1 cellular context compared by ENCODE assay signal in genomic region chr12:57194253-57194652, GRCh38.
TF ChIP-seq lines count a peak whose summit lies in the region.

No MANE protein-coding gene starts in this region.

TF ChIP-seq in GM23338, 12 proteins besides CTCF, POLR2A, EP300 and RAD21 (continued from another document):
- TF ChIP-seq, protein P1, sequence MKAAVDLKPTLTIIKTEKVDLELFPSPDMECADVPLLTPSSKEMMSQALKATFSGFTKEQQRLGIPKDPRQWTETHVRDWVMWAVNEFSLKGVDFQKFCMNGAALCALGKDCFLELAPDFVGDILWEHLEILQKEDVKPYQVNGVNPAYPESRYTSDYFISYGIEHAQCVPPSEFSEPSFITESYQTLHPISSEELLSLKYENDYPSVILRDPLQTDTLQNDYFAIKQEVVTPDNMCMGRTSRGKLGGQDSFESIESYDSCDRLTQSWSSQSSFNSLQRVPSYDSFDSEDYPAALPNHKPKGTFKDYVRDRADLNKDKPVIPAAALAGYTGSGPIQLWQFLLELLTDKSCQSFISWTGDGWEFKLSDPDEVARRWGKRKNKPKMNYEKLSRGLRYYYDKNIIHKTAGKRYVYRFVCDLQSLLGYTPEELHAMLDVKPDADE (IDR thresholded peaks at IDR 0.05) = no peak
- TF ChIP-seq ZNF114 (CRISPR knock-in tag; IDR thresholded peaks at IDR 0.05) = no peak
- no peak for TF ChIP-seq STAT1 (IDR thresholded peaks at IDR 0.05; ENCODE audit: unreplicated experiment)
- no peak for TF ChIP-seq JUNB (IDR thresholded peaks at IDR 0.05; ENCODE audit: unreplicated experiment)
- no peak for TF ChIP-seq POLR2AphosphoS5 (IDR thresholded peaks at IDR 0.05; ENCODE audit: low read depth)
TF ChIP-seq in GM23338: peak in this region for 0.
